Comparison of ENCODE assay signal across 14 cellular contexts in the genomic region with DNA sequence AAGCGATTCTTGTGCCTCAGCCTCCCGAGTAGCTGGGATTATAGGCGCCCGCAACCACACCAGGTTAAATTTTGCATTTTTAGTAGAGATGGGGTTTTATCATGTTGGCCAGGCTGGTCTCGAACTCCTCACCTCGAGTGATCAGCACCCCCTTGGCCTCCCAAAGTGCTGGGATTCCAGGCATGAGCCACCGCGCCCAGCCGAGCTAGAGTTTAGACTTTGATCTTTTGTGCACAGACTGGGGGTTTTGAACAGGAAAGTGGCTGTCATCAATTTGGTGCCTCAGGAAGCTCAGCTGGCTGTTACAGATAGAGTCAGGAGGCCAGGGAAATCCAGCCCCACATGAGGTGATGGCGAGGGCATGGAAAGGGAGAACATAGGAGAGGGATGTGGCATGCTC.
"Had no signal": no experiment of that assay in that cellular context is flagged by ENCODE, and none has a peak within 500 bp of the region (broad histone marks: within the 10 kb centered on the region; RNA-seq: fewer than 3 reads in every experiment).

No MANE protein-coding gene starts in this region.

- DNase-seq: effector memory CD4-positive, alpha-beta T cell; heart left ventricle; hypothalamus; left ventricle myocardium superior; nucleus accumbens; ovary; stimulated activated CD4-positive, alpha-beta T cell treated with anti-CD3 and anti-CD28 coated beads, Interleukin-2, amount 100 ng/mL, for 48 hours; stimulated activated naive CD4-positive, alpha-beta T cell treated with Interleukin-2 at 50 U/mL for 16 hours had no signal

- H3K36me3 ChIP-seq: heart left ventricle, neural progenitor cell, ovary, right atrium auricular region had no signal

- H3K9ac ChIP-seq: neural progenitor cell had no signal

- H3K4me3 ChIP-seq: heart left ventricle, neural progenitor cell, ovary, right atrium auricular region, smooth muscle cell had no signal

- H2AFZ ChIP-seq: neural progenitor cell had no signal

- H3K27me3 ChIP-seq: heart left ventricle, neural progenitor cell, ovary, right atrium auricular region had no signal

- H3K4me1 ChIP-seq: heart left ventricle, neural progenitor cell, right atrium auricular region had no signal

- H3K9me3 ChIP-seq: heart left ventricle, ovary, right atrium auricular region had no signal

- H3K27ac ChIP-seq: heart left ventricle, neural progenitor cell, ovary, right atrium auricular region had no signal

- H3K4me3 Mint-ChIP-seq: natural killer cell treated with Interleukin-12 subunit alpha and Interleukin-12 subunit beta and Interleukin-15 and Interleukin-18, amount 100 ng/mL, for 72 hours; neural progenitor cell; type B pancreatic cell had no signal

- H3K9me3 Mint-ChIP-seq: natural killer cell treated with Interleukin-12 subunit alpha and Interleukin-12 subunit beta and Interleukin-15 and Interleukin-18, amount 100 ng/mL, for 72 hours had no signal

- H3K4me2 ChIP-seq: neural progenitor cell, smooth muscle cell had no signal

- ATAC-seq: esophagus mucosa; heart left ventricle; left ventricle myocardium superior; natural killer cell treated with Interleukin-12 subunit alpha and Interleukin-12 subunit beta and Interleukin-15 and Interleukin-18, amount 100 ng/mL, for 72 hours had no signal

- H3K36me3 Mint-ChIP-seq: natural killer cell treated with Interleukin-12 subunit alpha and Interleukin-12 subunit beta and Interleukin-15 and Interleukin-18, amount 100 ng/mL, for 72 hours; neural progenitor cell; type B pancreatic cell had no signal

- H3K27ac Mint-ChIP-seq: neural progenitor cell, type B pancreatic cell had no signal
